In the genomic region with DNA sequence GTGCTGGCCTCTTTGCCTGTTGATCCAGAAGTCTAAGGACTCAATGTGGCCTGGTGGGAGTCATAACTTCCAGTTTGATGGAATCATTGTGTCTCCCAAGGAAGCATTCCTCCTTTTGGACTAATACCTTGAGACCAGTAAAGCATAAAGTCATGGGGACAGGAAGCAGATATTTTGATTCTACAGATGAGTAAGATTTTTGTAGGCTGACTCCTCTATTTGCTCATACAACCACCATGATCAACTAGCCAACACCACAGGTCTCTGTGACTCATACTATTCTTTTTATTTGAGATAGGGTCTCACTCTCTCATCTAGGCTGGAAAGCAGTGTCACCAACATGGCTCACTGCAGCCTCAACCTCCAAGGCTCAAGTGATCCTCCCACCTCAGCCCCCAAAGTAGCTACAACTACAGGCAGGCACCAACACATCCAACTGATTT, we compare ENCODE assay signal across 2 cellular contexts.
TF ChIP-seq lines count a peak whose summit lies in the region.

No MANE protein-coding gene starts in this region.

TF ChIP-seq in HepG2, 621 proteins besides CTCF, POLR2A, EP300 and RAD21:
- no peak for TF ChIP-seq ZNF562 (CRISPR knock-in tag; IDR thresholded peaks at IDR 0.05; ENCODE audit: borderline replicate concordance)
- TF ChIP-seq ARID2 (CRISPR knock-in tag; IDR thresholded peaks at IDR 0.05; ENCODE audit: borderline replicate concordance): no peak
- no peak for TF ChIP-seq CEBPB (IDR thresholded peaks at IDR 0.05; ENCODE audit: borderline replicate concordance, low read depth, low read length)
- TF ChIP-seq NPAS2 (CRISPR knock-in tag; IDR thresholded peaks at IDR 0.05; ENCODE audit: borderline replicate concordance): no peak
- peak; percentile 28 for TF ChIP-seq FOSL2 (CRISPR knock-in tag; IDR thresholded peaks at IDR 0.05)
- TF ChIP-seq ZEB1 (IDR thresholded peaks at IDR 0.05; ENCODE audit: insufficient replicate concordance, low read depth): no peak
- TF ChIP-seq ZNF317 (CRISPR knock-in tag; IDR thresholded peaks at IDR 0.05): no peak
- TF ChIP-seq CREB1 (IDR thresholded peaks at IDR 0.05): no peak
- no peak for TF ChIP-seq CREB1 (CRISPR knock-in tag; IDR thresholded peaks at IDR 0.05)
- TF ChIP-seq, protein P1, sequence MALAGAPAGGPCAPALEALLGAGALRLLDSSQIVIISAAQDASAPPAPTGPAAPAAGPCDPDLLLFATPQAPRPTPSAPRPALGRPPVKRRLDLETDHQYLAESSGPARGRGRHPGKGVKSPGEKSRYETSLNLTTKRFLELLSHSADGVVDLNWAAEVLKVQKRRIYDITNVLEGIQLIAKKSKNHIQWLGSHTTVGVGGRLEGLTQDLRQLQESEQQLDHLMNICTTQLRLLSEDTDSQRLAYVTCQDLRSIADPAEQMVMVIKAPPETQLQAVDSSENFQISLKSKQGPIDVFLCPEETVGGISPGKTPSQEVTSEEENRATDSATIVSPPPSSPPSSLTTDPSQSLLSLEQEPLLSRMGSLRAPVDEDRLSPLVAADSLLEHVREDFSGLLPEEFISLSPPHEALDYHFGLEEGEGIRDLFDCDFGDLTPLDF (CRISPR knock-in tag; IDR thresholded peaks at IDR 0.05): no peak

TF ChIP-seq in HEK293T, 16 proteins besides CTCF, POLR2A, EP300 and RAD21:
- TF ChIP-seq FOXK2 (IDR thresholded peaks at IDR 0.05) (no peak), ELF4 (IDR thresholded peaks at IDR 0.05) (no peak), BHLHE40 (IDR thresholded peaks at IDR 0.05; ENCODE audit: borderline replicate concordance) (no peak), LEF1 (IDR thresholded peaks at IDR 0.05; ENCODE audit: borderline replicate concordance) (no peak), FOXM1 (IDR thresholded peaks at IDR 0.05; ENCODE audit: borderline replicate concordance) (no peak), CTBP1 (IDR thresholded peaks at IDR 0.05; ENCODE audit: borderline replicate concordance) (no peak), NFRKB (IDR thresholded peaks at IDR 0.05) (no peak), ARNT (IDR thresholded peaks at IDR 0.05) (no peak), SP1 (IDR thresholded peaks at IDR 0.05) (no peak), L3MBTL2 (conservative IDR thresholded peaks at IDR 0.05) (no peak), SUZ12 (IDR thresholded peaks at IDR 0.05) (no peak), HDGF (IDR thresholded peaks at IDR 0.05; ENCODE audit: borderline replicate concordance) (no peak), TARDBP (IDR thresholded peaks at IDR 0.05) (no peak)
- TF ChIP-seq, protein P2, sequence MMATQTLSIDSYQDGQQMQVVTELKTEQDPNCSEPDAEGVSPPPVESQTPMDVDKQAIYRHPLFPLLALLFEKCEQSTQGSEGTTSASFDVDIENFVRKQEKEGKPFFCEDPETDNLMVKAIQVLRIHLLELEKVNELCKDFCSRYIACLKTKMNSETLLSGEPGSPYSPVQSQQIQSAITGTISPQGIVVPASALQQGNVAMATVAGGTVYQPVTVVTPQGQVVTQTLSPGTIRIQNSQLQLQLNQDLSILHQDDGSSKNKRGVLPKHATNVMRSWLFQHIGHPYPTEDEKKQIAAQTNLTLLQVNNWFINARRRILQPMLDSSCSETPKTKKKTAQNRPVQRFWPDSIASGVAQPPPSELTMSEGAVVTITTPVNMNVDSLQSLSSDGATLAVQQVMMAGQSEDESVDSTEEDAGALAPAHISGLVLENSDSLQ (IDR thresholded peaks at IDR 0.05): no peak
